ENCODE assay signal across 28 cellular contexts in the genomic region with DNA sequence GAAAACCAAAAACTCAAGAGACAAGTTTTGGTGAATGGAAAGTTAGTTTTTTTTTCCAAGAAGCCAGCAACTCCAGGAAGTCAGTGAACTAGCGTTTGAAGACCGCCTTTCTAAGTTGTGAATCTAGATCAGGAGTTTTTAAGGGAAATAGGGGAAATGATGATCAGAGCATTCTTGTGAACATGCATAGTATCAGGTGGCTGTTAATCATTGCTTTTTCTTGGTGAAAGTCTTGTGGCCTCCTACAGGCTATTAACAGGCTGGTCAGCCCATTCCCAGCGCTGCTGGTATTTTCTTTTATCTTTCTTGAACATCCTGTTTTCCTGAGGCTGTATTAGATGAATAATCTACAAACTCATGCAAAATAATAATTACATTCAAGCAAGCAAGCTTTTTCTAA.
"Had no signal": no experiment of that assay in that cellular context is flagged by ENCODE, and none has a peak within 500 bp of the region (broad histone marks: within the 10 kb centered on the region; RNA-seq: fewer than 3 reads in every experiment).

No MANE protein-coding gene starts in this region.

- DNase-seq: activated CD4-positive, alpha-beta T cell treated with anti-CD3 and anti-CD28 coated beads for 1 hour; activated CD4-positive, alpha-beta T cell treated with anti-CD3 and anti-CD28 coated beads, Interleukin-2, amount 50 U/mL, for 1 hour; activated CD8-positive, alpha-beta memory T cell treated with anti-CD3 and anti-CD28 coated beads, Interleukin-2, amount 10 ng/mL, durations not matched to agents 7 days and 5 days; activated CD8-positive, alpha-beta T cell treated with anti-CD3 and anti-CD28 coated beads, Interleukin-2, amount 10 ng/mL, durations not matched to agents 7 days and 5 days; activated naive CD4-positive, alpha-beta T cell; activated T-cell treated with anti-CD3 and anti-CD28 coated beads, Interleukin-2, amount 50 U/mL, for 72 hours; anterior cingulate cortex; body of pancreas; dorsolateral prefrontal cortex; effector memory CD8-positive, alpha-beta T cell; foreskin fibroblast; heart right ventricle; left cardiac atrium; mammary epithelial cell; midbrain; naive thymus-derived CD4-positive, alpha-beta T cell; occipital lobe; right cardiac atrium; stimulated activated CD4-positive, alpha-beta T cell treated with anti-CD3 and anti-CD28 coated beads, Interleukin-12 subunit alpha, Interleukin-12 subunit beta, amount 100 ng/mL, for 4 hours; stimulated activated CD4-positive, alpha-beta T cell treated with anti-CD3 and anti-CD28 coated beads, Interleukin-4, amount 100 ng/mL, for 1 hour; stimulated activated naive CD8-positive, alpha-beta T cell treated with anti-CD3 and anti-CD28 coated beads, Interleukin-15, Interleukin-2, amounts not matched to agents 100 U/mL and 50 U/mL, for 24 hours; T-helper 2 cell; testis; transverse colon had no signal

- H3K4me1 Mint-ChIP-seq: activated CD8-positive, alpha-beta memory T cell treated with anti-CD3 and anti-CD28 coated beads, Interleukin-2, amount 10 ng/mL, durations not matched to agents 7 days and 5 days; naive thymus-derived CD4-positive, alpha-beta T cell; neural crest cell had no signal

- H3K4me3 Mint-ChIP-seq: activated CD8-positive, alpha-beta memory T cell treated with anti-CD3 and anti-CD28 coated beads, Interleukin-2, amount 10 ng/mL, durations not matched to agents 7 days and 5 days; activated CD8-positive, alpha-beta T cell treated with anti-CD3 and anti-CD28 coated beads, Interleukin-2, amount 10 ng/mL, durations not matched to agents 7 days and 5 days; activated T-cell treated with anti-CD3 and anti-CD28 coated beads, Interleukin-2, amount 50 U/mL, for 72 hours; effector memory CD8-positive, alpha-beta T cell; naive thymus-derived CD4-positive, alpha-beta T cell; neural crest cell; WTC11 had no signal

- H3K9me3 Mint-ChIP-seq: activated T-cell treated with anti-CD3 and anti-CD28 coated beads, Interleukin-2, amount 50 U/mL, for 72 hours; effector memory CD8-positive, alpha-beta T cell had no signal

- H3K27ac Mint-ChIP-seq: activated CD8-positive, alpha-beta memory T cell treated with anti-CD3 and anti-CD28 coated beads, Interleukin-2, amount 10 ng/mL, durations not matched to agents 7 days and 5 days; activated CD8-positive, alpha-beta T cell treated with anti-CD3 and anti-CD28 coated beads, Interleukin-2, amount 10 ng/mL, durations not matched to agents 7 days and 5 days; activated naive CD4-positive, alpha-beta T cell treated with anti-CD3 and anti-CD28 coated beads, Interleukin-2, amount 50 U/mL, for 72 hours; activated T-cell treated with anti-CD3 and anti-CD28 coated beads, Interleukin-2, amount 50 U/mL, for 72 hours; effector memory CD8-positive, alpha-beta T cell; naive thymus-derived CD4-positive, alpha-beta T cell had no signal

- H3K27me3 Mint-ChIP-seq: activated CD8-positive, alpha-beta memory T cell treated with anti-CD3 and anti-CD28 coated beads, Interleukin-2, amount 10 ng/mL, durations not matched to agents 7 days and 5 days; effector memory CD8-positive, alpha-beta T cell; naive thymus-derived CD4-positive, alpha-beta T cell had no signal

- H3K36me3 Mint-ChIP-seq: activated CD8-positive, alpha-beta memory T cell treated with anti-CD3 and anti-CD28 coated beads, Interleukin-2, amount 10 ng/mL, durations not matched to agents 7 days and 5 days; activated naive CD4-positive, alpha-beta T cell treated with anti-CD3 and anti-CD28 coated beads, Interleukin-2, amount 50 U/mL, for 72 hours; WTC11 had no signal

- ATAC-seq: activated CD8-positive, alpha-beta memory T cell treated with anti-CD3 and anti-CD28 coated beads, Interleukin-2, amount 10 ng/mL, durations not matched to agents 7 days and 5 days; activated CD8-positive, alpha-beta T cell treated with anti-CD3 and anti-CD28 coated beads, Interleukin-2, amount 10 ng/mL, durations not matched to agents 7 days and 5 days; activated naive CD4-positive, alpha-beta T cell treated with anti-CD3 and anti-CD28 coated beads, Interleukin-2, amount 50 U/mL, for 72 hours; activated T-cell treated with anti-CD3 and anti-CD28 coated beads, Interleukin-2, amount 50 U/mL, for 72 hours; body of pancreas; effector memory CD8-positive, alpha-beta T cell; esophagus mucosa; left cardiac atrium; naive thymus-derived CD4-positive, alpha-beta T cell; right cardiac atrium; stimulated activated naive CD8-positive, alpha-beta T cell treated with anti-CD3 and anti-CD28 coated beads, Interleukin-15, Interleukin-2, amounts not matched to agents 100 U/mL and 50 U/mL, for 24 hours had no signal
